ENCODE assay signal across 14 cellular contexts in genomic region chr2:106513391-106513790, GRCh38. TPM values are rescaled to one million over a fixed set of nuclear protein-coding genes. Genes with fewer than 3 reads are reported as not detected.
DNase-seq lines count a peak whose midpoint lies in the region; ATAC-seq and TF ChIP-seq lines count a peak whose summit lies in the region.
"Not testable (repeated sequence)": the region's sequence is repeated elsewhere in the genome, so short reads cannot be mapped to it uniquely, and the experiment has no call there.
"Had no signal": no experiment of that assay in that cellular context is flagged by ENCODE, and none has a peak within 500 bp of the region (broad histone marks: within the 10 kb centered on the region; RNA-seq: fewer than 3 reads in every experiment).

No MANE protein-coding gene starts in this region.

- not testable (repeated sequence) for H3F3A ChIP-seq in OCI-LY1 (ENCODE audit: insufficient read depth, low read length)

- not testable (repeated sequence) for H3K9me3 Mint-ChIP-seq in activated CD8-positive, alpha-beta T cell treated with anti-CD3 and anti-CD28 coated beads, Interleukin-2, amount 10 ng/mL, durations not matched to agents 7 days and 5 days (ENCODE audit: insufficient read depth); central memory CD8-positive, alpha-beta T cell; nephron progenitor cell; stimulated activated naive CD8-positive, alpha-beta T cell treated with anti-CD3 and anti-CD28 coated beads, Interleukin-15, amount 100 ng/mL, for 72 hours

- CTCF ChIA-PET in activated CD8-positive, alpha-beta T cell treated with anti-CD3 and anti-CD28 coated beads, Interleukin-2, amount 10 ng/mL, durations not matched to agents 7 days and 5 days (lab: Charles Lee) = not testable (repeated sequence)

- not testable (repeated sequence) for H3K4me3 Mint-ChIP-seq in activated CD8-positive, alpha-beta T cell treated with anti-CD3 and anti-CD28 coated beads, Interleukin-2, amount 10 ng/mL, durations not matched to agents 7 days and 5 days; central memory CD8-positive, alpha-beta T cell; nephron progenitor cell; stimulated activated naive CD8-positive, alpha-beta T cell treated with anti-CD3 and anti-CD28 coated beads, Interleukin-15, amount 100 ng/mL, for 72 hours

- not testable (repeated sequence) for H3K4me1 ChIP-seq in DND-41 (ENCODE audit: insufficient read depth, low read length); OCI-LY1 (ENCODE audit: insufficient read depth, low read length, severe bottlenecking)

- peak; percentile 62 for ATAC-seq in DND-41 (ENCODE audit: insufficient read depth, low read depth)
- peak; percentile 65 for ATAC-seq in activated CD8-positive, alpha-beta T cell treated with anti-CD3 and anti-CD28 coated beads, Interleukin-2, amount 10 ng/mL, durations not matched to agents 7 days and 5 days
- peak; percentile 81 for ATAC-seq in central memory CD8-positive, alpha-beta T cell (replicated peaks; ENCODE audit: extremely low read depth, poor library complexity, severe bottlenecking)
- ATAC-seq in stimulated activated naive CD8-positive, alpha-beta T cell treated with anti-CD3 and anti-CD28 coated beads, Interleukin-15, amount 100 ng/mL, for 72 hours = peak; percentile 37

- not testable (repeated sequence) for H3K9me3 ChIP-seq in DND-41 (ENCODE audit: insufficient read depth, low read length, severe bottlenecking); OCI-LY1 (ENCODE audit: low read length)

- not testable (repeated sequence) for H3K36me3 ChIP-seq in DND-41 (ENCODE audit: insufficient read depth, low read length); OCI-LY1 (ENCODE audit: insufficient read depth, low read length)

- H3K9me2 ChIP-seq in OCI-LY1 (ENCODE audit: low read depth, low read length) = not testable (repeated sequence)

- H3K4me2 ChIP-seq in DND-41 (ENCODE audit: insufficient read depth, low read length); OCI-LY1 (ENCODE audit: low read length): not testable (repeated sequence)

- H4K20me1 ChIP-seq in DND-41 (ENCODE audit: insufficient read depth, low read length); OCI-LY1 (ENCODE audit: insufficient read depth, low read length): not testable (repeated sequence)

- DNase-seq in DND-41; activated CD8-positive, alpha-beta T cell treated with anti-CD3 and anti-CD28 coated beads, Interleukin-2, amount 10 ng/mL, durations not matched to agents 7 days and 5 days; central memory CD8-positive, alpha-beta T cell (ENCODE audit: low spot score in 2 of 2); nephron progenitor cell; stimulated activated naive CD8-positive, alpha-beta T cell treated with anti-CD3 and anti-CD28 coated beads, Interleukin-15, amount 100 ng/mL, for 72 hours: not testable (repeated sequence)

- peaks cover 17% of the 10 kb centered on the region for H3K4me1 Mint-ChIP-seq in activated CD8-positive, alpha-beta T cell treated with anti-CD3 and anti-CD28 coated beads, Interleukin-2, amount 10 ng/mL, durations not matched to agents 7 days and 5 days (ENCODE audit: low read depth)
- H3K4me1 Mint-ChIP-seq in central memory CD8-positive, alpha-beta T cell = not testable (repeated sequence)
- H3K4me1 Mint-ChIP-seq in nephron progenitor cell = peaks cover 27% of the 10 kb centered on the region
- H3K4me1 Mint-ChIP-seq in stimulated activated naive CD8-positive, alpha-beta T cell treated with anti-CD3 and anti-CD28 coated beads, Interleukin-15, amount 100 ng/mL, for 72 hours = peaks cover 54% of the 10 kb centered on the region

- TF ChIP-seq CTCF in DND-41 (IDR thresholded peaks at IDR 0.05; ENCODE audit: borderline replicate concordance, extremely low read depth, low read length, poor library complexity, severe bottlenecking); OCI-LY1 (IDR thresholded peaks at IDR 0.05; ENCODE audit: low read length); nephron progenitor cell (IDR thresholded peaks at IDR 0.05): not testable (repeated sequence)

- POLR2A ChIA-PET in activated CD8-positive, alpha-beta T cell treated with anti-CD3 and anti-CD28 coated beads, Interleukin-2, amount 10 ng/mL, durations not matched to agents 7 days and 5 days (lab: Charles Lee) = not testable (repeated sequence)

- not testable (repeated sequence) for H3K79me2 ChIP-seq in DND-41 (ENCODE audit: insufficient read depth, low read length); OCI-LY1 (ENCODE audit: insufficient read depth, low read length)

- H3K9ac ChIP-seq in DND-41 (ENCODE audit: low read depth, low read length); OCI-LY1 (ENCODE audit: low read length): not testable (repeated sequence)

- H3K27me3 Mint-ChIP-seq in activated CD8-positive, alpha-beta T cell treated with anti-CD3 and anti-CD28 coated beads, Interleukin-2, amount 10 ng/mL, durations not matched to agents 7 days and 5 days (ENCODE audit: low read depth); central memory CD8-positive, alpha-beta T cell; nephron progenitor cell (ENCODE audit: low read depth, poor library complexity); stimulated activated naive CD8-positive, alpha-beta T cell treated with anti-CD3 and anti-CD28 coated beads, Interleukin-15, amount 100 ng/mL, for 72 hours: not testable (repeated sequence)

- not testable (repeated sequence) for H3K27ac ChIP-seq in DND-41 (ENCODE audit: low read length)
- peak overlapping the region; percentile 40 for H3K27ac ChIP-seq in OCI-LY1 (ENCODE audit: low read depth, low read length, poor library complexity, severe bottlenecking)

- H3K27me3 ChIP-seq in DND-41 (ENCODE audit: insufficient read depth, low read length, poor library complexity); OCI-LY1 (ENCODE audit: insufficient read depth, low read length): not testable (repeated sequence)

- H3K4me3 ChIP-seq in DND-41 (ENCODE audit: low read depth in 1 of 2, low read length in 2 of 2); OCI-LY1 (ENCODE audit: low read depth, low read length, poor library complexity, severe bottlenecking): not testable (repeated sequence)

- peak overlapping the region; percentile 34 for H3K27ac Mint-ChIP-seq in activated CD8-positive, alpha-beta T cell treated with anti-CD3 and anti-CD28 coated beads, Interleukin-2, amount 10 ng/mL, durations not matched to agents 7 days and 5 days
- not testable (repeated sequence) for H3K27ac Mint-ChIP-seq in central memory CD8-positive, alpha-beta T cell (ENCODE audit: low read depth)
- peak overlapping the region; percentile 48 for H3K27ac Mint-ChIP-seq in nephron progenitor cell
- H3K27ac Mint-ChIP-seq in stimulated activated naive CD8-positive, alpha-beta T cell treated with anti-CD3 and anti-CD28 coated beads, Interleukin-15, amount 100 ng/mL, for 72 hours = peak overlapping the region; percentile 42 to 80

- H3K36me3 Mint-ChIP-seq in activated CD8-positive, alpha-beta T cell treated with anti-CD3 and anti-CD28 coated beads, Interleukin-2, amount 10 ng/mL, durations not matched to agents 7 days and 5 days (ENCODE audit: low read depth); central memory CD8-positive, alpha-beta T cell (ENCODE audit: insufficient read depth); nephron progenitor cell (ENCODE audit: low read depth): not testable (repeated sequence)

- not testable (repeated sequence) for H2AFZ ChIP-seq in DND-41 (ENCODE audit: low read depth, low read length); OCI-LY1 (ENCODE audit: low read length)

RNA-seq across cellular contexts. Expression of gene CD8B2, which starts 26.2 kb away (rescaled TPM):
- 1 to 10 TPM; 3.6 to 3.7 TPM for total RNA-seq in activated CD8-positive, alpha-beta T cell treated with anti-CD3 and anti-CD28 coated beads, Interleukin-2, amount 10 ng/mL, durations not matched to agents 7 days and 5 days
- total RNA-seq: A172; B cell; CD4-positive, CD25-positive, alpha-beta regulatory T cell; Daoy; G401; GM23338; H4; H9 had no signal

RNA-seq across cellular contexts. Expression of gene RGPD3, which starts 45.2 kb away (rescaled TPM):
- total RNA-seq in activated CD8-positive, alpha-beta T cell treated with anti-CD3 and anti-CD28 coated beads, Interleukin-2, amount 10 ng/mL, durations not matched to agents 7 days and 5 days = under 1 TPM; 0.24 to 0.31 TPM
- total RNA-seq: H4 had no signal
